In the genomic region with DNA sequence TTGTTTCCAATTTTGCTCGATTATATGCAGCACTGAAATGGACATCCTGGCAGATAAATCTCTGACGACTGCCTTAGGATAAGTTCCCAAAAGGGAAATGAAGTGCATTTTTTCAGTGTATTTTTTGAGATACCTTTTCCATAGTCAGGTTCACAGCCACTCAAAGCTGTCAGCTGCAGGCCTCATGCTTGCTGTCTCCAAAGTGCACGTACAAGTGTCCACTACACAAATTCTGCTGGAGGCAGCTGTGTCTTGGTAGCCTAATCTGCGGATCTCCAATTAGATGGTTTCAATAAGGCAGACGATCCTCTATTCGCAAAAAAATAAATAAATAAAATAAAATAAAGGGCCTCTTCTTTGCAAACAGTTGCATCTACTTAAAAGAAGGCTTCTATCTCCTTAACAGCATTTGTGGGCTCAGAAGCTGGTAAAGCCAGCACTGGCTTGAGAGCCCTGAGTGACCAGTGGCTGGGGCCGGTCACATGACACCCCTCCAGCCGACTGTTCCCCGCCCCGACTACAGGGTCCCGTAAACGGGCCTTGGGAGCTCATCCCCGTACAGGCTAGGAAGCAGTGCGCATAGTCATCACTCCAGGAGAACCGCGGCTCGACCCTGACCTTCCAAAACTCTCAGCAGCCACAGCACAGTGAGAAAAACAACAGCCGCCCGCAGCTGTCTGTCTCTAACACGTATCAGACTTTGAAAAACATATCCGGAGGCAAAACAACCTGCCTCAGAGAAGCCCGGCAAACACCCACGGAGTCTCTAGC, we compare ENCODE assay signal across 9 cellular contexts. TPM values are rescaled to one million over a fixed set of nuclear protein-coding genes. Genes with fewer than 3 reads are reported as not detected.
DNase-seq lines count a peak whose midpoint lies in the region; ATAC-seq and TF ChIP-seq lines count a peak whose summit lies in the region.
"Had no signal": no experiment of that assay in that cellular context is flagged by ENCODE, and none has a peak within 500 bp of the region (broad histone marks: within the 10 kb centered on the region; RNA-seq: fewer than 3 reads in every experiment).

No MANE protein-coding gene starts in this region.

- peak; percentile 95 for DNase-seq in H7
- DNase-seq in cerebellar cortex (ENCODE audit: low spot score): peak; percentile 86
- peak; percentile 78 for DNase-seq in islet precursor cell
- peak; percentile 95 for DNase-seq in sigmoid colon
- no peak for DNase-seq in effector CD8-positive, alpha-beta T cell (lab: John Stamatoyannopoulos, UW)
- no peak for DNase-seq in GM19240 (ENCODE audit: insufficient read length, low spot score)

- H3K4me1 ChIP-seq in sigmoid colon: no peaks in the 10 kb centered on the region

- H3K36me3 ChIP-seq in H7 (replicated peaks; ENCODE audit: control insufficient read depth, insufficient read depth, low read length): no peaks in the 10 kb centered on the region
- H3K36me3 ChIP-seq in sigmoid colon: no peaks in the 10 kb centered on the region

- intact Hi-C loops in sigmoid colon (cut with DNase I): no loop called here

- no peak for TF ChIP-seq EP300 in sigmoid colon (IDR thresholded peaks at IDR 0.05)

- H3K4me3 ChIP-seq in H7 (ENCODE audit: insufficient read depth, low read depth, low read length): no peak overlapping the region
- H3K4me3 ChIP-seq in sigmoid colon: peak overlapping the region in 3 of 4 donors; percentile 21 to 35 (median 34)
- H3K4me3 ChIP-seq: GM12878 had no signal

- peak; percentile 10 to 38 for TF ChIP-seq POLR2A in sigmoid colon (IDR thresholded peaks at IDR 0.05)

- ATAC-seq in HG03097 (IDR thresholded peaks at IDR 0.05; ENCODE audit: low FRiP score, unreplicated experiment) (no peak), HG03342 (IDR thresholded peaks at IDR 0.05; ENCODE audit: unreplicated experiment) (no peak)
- ATAC-seq: GM12878 had no signal

- peak overlapping the region; percentile 68 to 73 (median 70) for H3K27ac ChIP-seq in sigmoid colon

- H3K9me3 ChIP-seq in sigmoid colon: no peaks in the 10 kb centered on the region

- TF ChIP-seq CTCF in sigmoid colon (IDR thresholded peaks at IDR 0.05): no peak

- 46 to 77% methylated on average over 23 of the region's 23 CpGs for WGBS in sigmoid colon, 2 donors

- H3K27me3 ChIP-seq in H7 (ENCODE audit: control insufficient read depth, insufficient read depth, low read length) (peaks cover 5% of the 10 kb centered on the region; the same call in 1 of the 2 replicates), sigmoid colon (peaks cover 0 to 11% (median 0%) of the 10 kb centered on the region in 3 donors)

RNA-seq across cellular contexts. Expression of a gene that starts 18.8 kb away (rescaled TPM):
- 1.3 and 2.8 TPM in 2 replicates for total RNA-seq in H7 (2014; rRNA removed; shearing (Covaris generic))
- 10 to 100 TPM in 1 of 4 donors, 1 to 10 TPM in 3; 1.8 to 12.7 (median 3.1) TPM for total RNA-seq in sigmoid colon
- polyA plus RNA-seq in sigmoid colon: 10 to 100 TPM; 14.2 to 23.1 (median 15.0) TPM

Comparison
In these comparisons a context has a peak if more than half of its experiments do, and no peak if none do; other contexts are left out.
1. DNase-seq: peak in H7 (single experiment), cerebellar cortex (single experiment), islet precursor cell (single experiment) and sigmoid colon (single experiment); none in effector CD8-positive, alpha-beta T cell (single experiment) and GM19240 (single experiment).